In the genomic region with DNA sequence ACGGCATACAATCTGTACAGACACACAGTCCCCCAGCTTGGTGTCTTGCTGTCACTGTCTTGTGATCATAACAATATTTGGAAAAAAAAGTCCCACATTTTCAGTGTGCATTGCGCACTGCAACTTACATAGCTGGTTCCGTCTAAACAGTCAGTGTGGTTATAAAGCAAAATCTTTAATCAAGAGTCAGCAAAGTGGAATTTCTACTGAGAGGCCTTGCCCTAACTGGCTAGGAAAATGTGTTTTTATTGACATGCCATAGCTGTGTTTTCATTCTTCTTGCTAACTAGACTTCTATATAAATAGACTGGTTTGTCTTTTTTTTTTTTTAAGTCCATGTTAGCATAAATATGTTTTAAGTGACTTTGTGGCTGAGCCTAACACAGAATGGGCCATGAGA, we compare ENCODE assay signal across 14 cellular contexts.
"Had no signal": no experiment of that assay in that cellular context is flagged by ENCODE, and none has a peak within 500 bp of the region (broad histone marks: within the 10 kb centered on the region; RNA-seq: fewer than 3 reads in every experiment).

No MANE protein-coding gene starts in this region.

- H3K9ac ChIP-seq: neural progenitor cell had no signal

- H3K4me3 Mint-ChIP-seq: activated CD4-positive, alpha-beta T cell treated with anti-CD3 and anti-CD28 coated beads, Interleukin-2, amount 10 ng/mL, durations not matched to agents 24 days and 14 days; activated naive CD4-positive, alpha-beta T cell treated with anti-CD3 and anti-CD28 coated beads, Interleukin-2, amount 10 ng/mL, durations not matched to agents 7 days and 5 days; neural progenitor cell; stimulated activated memory B cell treated with anti-CD40 and anti-IgM and Interleukin-4, amounts not matched to agents 10 μg/mL and 1 μg/mL and 100 μg/mL, for 72 hours; T-helper 1 cell treated with Interleukin-12 subunit alpha and Interleukin-12 subunit beta and Interleukin-4 antibody, amounts not matched to agents 30 μg/mL and 1 μg/mL, for 36 hours; WTC11 had no signal

- H3K4me2 ChIP-seq: neural progenitor cell had no signal

- H3K27ac Mint-ChIP-seq: activated CD4-positive, alpha-beta T cell treated with anti-CD3 and anti-CD28 coated beads, Interleukin-2, amount 10 ng/mL, durations not matched to agents 24 days and 14 days; activated naive CD4-positive, alpha-beta T cell treated with anti-CD3 and anti-CD28 coated beads, Interleukin-2, amount 10 ng/mL, durations not matched to agents 7 days and 5 days; activated T-helper 2 cell treated with anti-CD3 and anti-CD28 coated beads, Interferon-gamma antibody, Interleukin-2, Interleukin-4, amounts not matched to agents 10 μg/mL and 5 μg/mL and 100 μg/mL, durations not matched to agents 14 hours and 24 hours and 36 hours; neural progenitor cell; stimulated activated memory B cell treated with anti-CD40 and anti-IgM and Interleukin-4, amounts not matched to agents 10 μg/mL and 1 μg/mL and 100 μg/mL, for 72 hours; T-helper 1 cell treated with Interleukin-12 subunit alpha and Interleukin-12 subunit beta and Interleukin-4 antibody, amounts not matched to agents 30 μg/mL and 1 μg/mL, for 36 hours; WTC11 had no signal

- H3K27me3 ChIP-seq: esophagus muscularis mucosa, gastrocnemius medialis, neural progenitor cell, right atrium auricular region had no signal

- H3K4me1 ChIP-seq: esophagus muscularis mucosa, gastrocnemius medialis, neural progenitor cell, right atrium auricular region had no signal

- H3K36me3 Mint-ChIP-seq: activated naive CD4-positive, alpha-beta T cell treated with anti-CD3 and anti-CD28 coated beads, Interleukin-2, amount 10 ng/mL, durations not matched to agents 7 days and 5 days; neural progenitor cell; stimulated activated memory B cell treated with anti-CD40 and anti-IgM and Interleukin-4, amounts not matched to agents 10 μg/mL and 1 μg/mL and 100 μg/mL, for 72 hours; WTC11 had no signal

- H3K9me3 ChIP-seq: esophagus muscularis mucosa, gastrocnemius medialis had no signal

- H3K9me3 Mint-ChIP-seq: activated CD4-positive, alpha-beta T cell treated with anti-CD3 and anti-CD28 coated beads, Interleukin-2, amount 10 ng/mL, durations not matched to agents 24 days and 14 days; activated naive CD4-positive, alpha-beta T cell treated with anti-CD3 and anti-CD28 coated beads, Interleukin-2, amount 10 ng/mL, durations not matched to agents 7 days and 5 days; neural progenitor cell; WTC11 had no signal

- H3K4me1 Mint-ChIP-seq: activated naive CD4-positive, alpha-beta T cell treated with anti-CD3 and anti-CD28 coated beads, Interleukin-2, amount 10 ng/mL, durations not matched to agents 7 days and 5 days; neural progenitor cell; stimulated activated memory B cell treated with anti-CD40 and anti-IgM and Interleukin-4, amounts not matched to agents 10 μg/mL and 1 μg/mL and 100 μg/mL, for 72 hours; WTC11 had no signal

- DNase-seq: activated CD4-positive, alpha-beta T cell treated with anti-CD3 and anti-CD28 coated beads, Interleukin-2, amount 10 ng/mL, durations not matched to agents 24 days and 14 days; activated naive CD4-positive, alpha-beta T cell treated with anti-CD3 and anti-CD28 coated beads, Interleukin-2, amount 10 ng/mL, durations not matched to agents 7 days and 5 days; activated T-cell treated with anti-CD3 and anti-CD28 coated beads for 4 hours; gastrocnemius medialis; substantia nigra; trophoblast cell had no signal

- FAIRE-seq: keratinocyte had no signal

- H3K4me3 ChIP-seq: esophagus muscularis mucosa, gastrocnemius medialis, neural progenitor cell, right atrium auricular region had no signal

- H3K36me3 ChIP-seq: esophagus muscularis mucosa, gastrocnemius medialis, neural progenitor cell, right atrium auricular region had no signal

- H3K27ac ChIP-seq: esophagus muscularis mucosa, gastrocnemius medialis, neural progenitor cell, right atrium auricular region had no signal
